11 cellular contexts compared by ENCODE assay signal in genomic region chr13:46173656-46174055, GRCh38. TPM values are rescaled to one million over a fixed set of nuclear protein-coding genes. Genes with fewer than 3 reads are reported as not detected.
DNase-seq lines count a peak whose midpoint lies in the region; ATAC-seq lines count a peak whose summit lies in the region.
"Had no signal": no experiment of that assay in that cellular context is flagged by ENCODE, and none has a peak within 500 bp of the region (broad histone marks: within the 10 kb centered on the region; RNA-seq: fewer than 3 reads in every experiment).

No MANE protein-coding gene starts in this region.

- no peaks in the 10 kb centered on the region for H3K9me3 Mint-ChIP-seq in activated CD8-positive, alpha-beta T cell treated with anti-CD3 and anti-CD28 coated beads, Interleukin-2, amount 10 ng/mL, durations not matched to agents 7 days and 5 days (ENCODE audit: insufficient read depth)

- peak overlapping the region; percentile 98 for H3K4me2 ChIP-seq in BLaER1

- H3K4me1 Mint-ChIP-seq in activated CD8-positive, alpha-beta T cell treated with anti-CD3 and anti-CD28 coated beads, Interleukin-2, amount 10 ng/mL, durations not matched to agents 7 days and 5 days (ENCODE audit: low read depth), result peaks cover 85% of the 10 kb centered on the region

- CTCF ChIA-PET in activated CD8-positive, alpha-beta T cell treated with anti-CD3 and anti-CD28 coated beads, Interleukin-2, amount 10 ng/mL, durations not matched to agents 7 days and 5 days (lab: Charles Lee), result interaction anchor here (0.7 to 10.9 kb wide), 8 partner anchors 9 to 148 kb away, joined by 3 to 161 read pairs (median 4); partner anchors contain the start of genes LCP1 and LRRC63

- H3K27me3 Mint-ChIP-seq in activated CD8-positive, alpha-beta T cell treated with anti-CD3 and anti-CD28 coated beads, Interleukin-2, amount 10 ng/mL, durations not matched to agents 7 days and 5 days (ENCODE audit: low read depth), result no peaks in the 10 kb centered on the region

- H3K27ac ChIP-seq in BLaER1, result peak overlapping the region; percentile 89

- intact Hi-C loops in Right ventricle myocardium superior (cut with DNase I), result no loop called here

- DNase-seq in activated CD8-positive, alpha-beta T cell treated with anti-CD3 and anti-CD28 coated beads, Interleukin-2, amount 10 ng/mL, durations not matched to agents 7 days and 5 days, result no peak
- DNase-seq in NCI-H1436 (lab: John Stamatoyannopoulos, UW) (no peak), Ammon's horn (ENCODE audit: low spot score) (no peak), Right ventricle myocardium superior (no peak)
- DNase-seq: C1 segment of cervical spinal cord; effector CD8-positive, alpha-beta T cell; NCI-H774 had no signal

- no peaks in the 10 kb centered on the region for H3K27me3 ChIP-seq in BLaER1

- POLR2A ChIA-PET in activated CD8-positive, alpha-beta T cell treated with anti-CD3 and anti-CD28 coated beads, Interleukin-2, amount 10 ng/mL, durations not matched to agents 7 days and 5 days (lab: Charles Lee), result interaction anchor here (0.6 to 10.4 kb wide), 8 partner anchors 8 to 232 kb away, joined by 3 to 172 read pairs (median 4); partner anchors contain the start of gene LCP1

- H3K9ac ChIP-seq in BLaER1, result no peak overlapping the region

- peak overlapping the region; percentile 91 for H3K27ac Mint-ChIP-seq in activated CD8-positive, alpha-beta T cell treated with anti-CD3 and anti-CD28 coated beads, Interleukin-2, amount 10 ng/mL, durations not matched to agents 7 days and 5 days

- no peak overlapping the region for H3K4me3 ChIP-seq in BLaER1

- ATAC-seq in GM18520 (IDR thresholded peaks at IDR 0.05; ENCODE audit: unreplicated experiment) (peak; percentile 30), HG03439 (IDR thresholded peaks at IDR 0.05; ENCODE audit: unreplicated experiment) (peak; percentile 28), GM21723 (IDR thresholded peaks at IDR 0.05; ENCODE audit: unreplicated experiment) (no peak), Right ventricle myocardium superior (ENCODE audit: poor library complexity) (no peak)
- ATAC-seq in activated CD8-positive, alpha-beta T cell treated with anti-CD3 and anti-CD28 coated beads, Interleukin-2, amount 10 ng/mL, durations not matched to agents 7 days and 5 days, result peak; percentile 16

- peaks cover 90% of the 10 kb centered on the region for H3K36me3 Mint-ChIP-seq in activated CD8-positive, alpha-beta T cell treated with anti-CD3 and anti-CD28 coated beads, Interleukin-2, amount 10 ng/mL, durations not matched to agents 7 days and 5 days (ENCODE audit: low read depth)

- no peaks in the 10 kb centered on the region for H3K9me3 ChIP-seq in BLaER1

- peak overlapping the region; percentile 74 for H3K4me3 Mint-ChIP-seq in activated CD8-positive, alpha-beta T cell treated with anti-CD3 and anti-CD28 coated beads, Interleukin-2, amount 10 ng/mL, durations not matched to agents 7 days and 5 days

- H3K4me1 ChIP-seq in BLaER1, result peaks cover 92% of the 10 kb centered on the region

- peaks cover 8% of the 10 kb centered on the region; the same call in 1 of the 2 replicates for H4K20me1 ChIP-seq in BLaER1

- no peaks in the 10 kb centered on the region; the same call in 1 of the 2 replicates for H3K36me3 ChIP-seq in BLaER1

RNA-seq across cellular contexts. Expression of gene LCP1, which starts 8.3 kb away (rescaled TPM):
- 1,000 to 10,000 TPM; 1,296 to 1,321 TPM for total RNA-seq in activated CD8-positive, alpha-beta T cell treated with anti-CD3 and anti-CD28 coated beads, Interleukin-2, amount 10 ng/mL, durations not matched to agents 7 days and 5 days
- total RNA-seq in Right ventricle myocardium superior, result 20.5 TPM

RNA-seq across cellular contexts. Expression of gene LRRC63, which starts 38.1 kb away (rescaled TPM):
- total RNA-seq in activated CD8-positive, alpha-beta T cell treated with anti-CD3 and anti-CD28 coated beads, Interleukin-2, amount 10 ng/mL, durations not matched to agents 7 days and 5 days, result 1 to 10 TPM; 1.7 to 2.2 TPM
- total RNA-seq in Right ventricle myocardium superior, result not detected

Comparison
In these comparisons a context has a peak if more than half of its experiments do, and no peak if none do; other contexts are left out.
1. ATAC-seq: peak in GM18520 (single experiment), HG03439 (single experiment) and activated CD8-positive, alpha-beta T cell treated with anti-CD3 and anti-CD28 coated beads, Interleukin-2, amount 10 ng/mL, durations not matched to agents 7 days and 5 days (single experiment); none in GM21723 (single experiment) and Right ventricle myocardium superior (single experiment).
2. RNA of gene LCP1, which starts 8.3 kb away (total RNA-seq): 1,296 to 1,321 TPM in activated CD8-positive, alpha-beta T cell treated with anti-CD3 and anti-CD28 coated beads, Interleukin-2, amount 10 ng/mL, durations not matched to agents 7 days and 5 days; 20.5 TPM in Right ventricle myocardium superior (single experiment); every median in the first group is over 10 times any median in the second.